ENCODE assay signal across 20 cellular contexts in genomic region chrX:41394293-41394692, GRCh38. TPM values are rescaled to one million over a fixed set of nuclear protein-coding genes. Genes with fewer than 3 reads are reported as not detected.
DNase-seq lines count a peak whose midpoint lies in the region; ATAC-seq, FAIRE-seq and TF ChIP-seq lines count a peak whose summit lies in the region.
"Had no signal": no experiment of that assay in that cellular context is flagged by ENCODE, and none has a peak within 500 bp of the region (broad histone marks: within the 10 kb centered on the region; RNA-seq: fewer than 3 reads in every experiment).

No MANE protein-coding gene starts in this region.

- H2AFZ ChIP-seq in SK-N-SH (ENCODE audit: low read depth), result no peak overlapping the region
- H2AFZ ChIP-seq in HepG2 (ENCODE audit: low read length), result peak overlapping the region; percentile 15

- H4K20me1 ChIP-seq in SK-N-SH (ENCODE audit: insufficient read depth) (no peaks in the 10 kb centered on the region), HepG2 (ENCODE audit: insufficient read depth, low read length) (no peaks in the 10 kb centered on the region)

- TF ChIP-seq EP300 in SK-N-SH (IDR thresholded peaks at IDR 0.05; ENCODE audit: borderline replicate concordance in 1 of 2, low read depth in 1 of 2, low read length in 1 of 2) (no peak), HepG2 (IDR thresholded peaks at IDR 0.05; ENCODE audit: low read depth in 2 of 2, low read length in 2 of 2) (no peak), HepG2 (CRISPR knock-in tag; IDR thresholded peaks at IDR 0.05; ENCODE audit: borderline replicate concordance) (no peak)

- no peaks in the 10 kb centered on the region for H3K4me1 ChIP-seq in SK-N-SH (ENCODE audit: control insufficient read depth in 1 of 2, insufficient read depth in 2 of 2, low read depth in 1 of 2, low read length in 1 of 2)
- H3K4me1 ChIP-seq in esophagus (ENCODE audit: control insufficient read depth in 2 of 2, insufficient read depth in 2 of 2, low read length in 1 of 2), result peaks cover 2 to 4% of the 10 kb centered on the region in 2 donors
- peaks cover 29% of the 10 kb centered on the region for H3K4me1 ChIP-seq in HepG2 (ENCODE audit: insufficient read depth, low read length)

- H3K9me3 ChIP-seq in SK-N-SH (no peaks in the 10 kb centered on the region), esophagus (ENCODE audit: control insufficient read depth in 2 of 2, insufficient read depth in 1 of 2, low read depth in 1 of 2, low read length in 1 of 2) (no peaks in the 10 kb centered on the region), HepG2 (ENCODE audit: low read length) (no peaks in the 10 kb centered on the region)
- H3K9me3 ChIP-seq: HAP-1 had no signal

- no peak for FAIRE-seq in HepG2 (lab: Jason Lieb, UNC)
- FAIRE-seq: G401.6, GM12892, H54 had no signal

- no peaks in the 10 kb centered on the region for H3K27me3 ChIP-seq in SK-N-SH (ENCODE audit: insufficient read depth)
- no peaks in the 10 kb centered on the region for H3K27me3 ChIP-seq in esophagus (ENCODE audit: control insufficient read depth in 1 of 2, insufficient read depth in 2 of 2, low read length in 2 of 2)
- H3K27me3 ChIP-seq in HepG2 (ENCODE audit: control insufficient read depth in 1 of 2, insufficient read depth in 2 of 2, low read length in 2 of 2), result no peaks in the 10 kb centered on the region

- H3K27ac ChIP-seq in SK-N-SH (ENCODE audit: low read depth in 2 of 2, low read length in 1 of 2), result no peak overlapping the region
- peak overlapping the region; percentile 70 to 80 for H3K27ac ChIP-seq in esophagus (ENCODE audit: low read depth in 2 of 2, low read length in 1 of 2)
- no peak overlapping the region for H3K27ac ChIP-seq in HepG2 (ENCODE audit: extremely low read length, insufficient read depth, low read length)

- TF ChIP-seq CTCF in SK-N-SH (IDR thresholded peaks at IDR 0.05) (no peak), HepG2 (CRISPR knock-in tag; IDR thresholded peaks at IDR 0.05) (no peak)

- no peaks in the 10 kb centered on the region for H3K9me2 ChIP-seq in SK-N-SH

- POLR2A ChIA-PET in SK-N-SH (lab: Yijun Ruan, JAX), result no interaction called here
- POLR2A ChIA-PET in HepG2 (lab: Yijun Ruan, JAX), result no interaction called here

- H3K36me3 ChIP-seq in SK-N-SH (replicated peaks in 1 of 2; ENCODE audit: control insufficient read depth in 1 of 2, insufficient read depth in 2 of 2, low read length in 1 of 2) (no peaks in the 10 kb centered on the region), esophagus (ENCODE audit: control insufficient read depth in 2 of 2, insufficient read depth in 2 of 2, low read length in 1 of 2) (no peaks in the 10 kb centered on the region), HepG2 (replicated peaks in 1 of 2; ENCODE audit: control insufficient read depth in 1 of 2, insufficient read depth in 2 of 2, low read length in 2 of 2) (no peaks in the 10 kb centered on the region)
- H3K36me3 ChIP-seq: HAP-1 had no signal

- CTCF ChIA-PET in SK-N-SH (lab: Yijun Ruan, JAX) (no interaction called here), HepG2 (lab: Yijun Ruan, JAX; ENCODE audit: low intra/inter-chr PET ratio, low total read pairs) (no interaction called here)

- intact Hi-C loops in HepG2 (cut with micrococcal nuclease; ENCODE audit: unreplicated experiment) (no loop called here), left colon (cut with DNase I, micrococcal nuclease) (no loop called here)

- H3F3A ChIP-seq in SK-N-SH (replicated peaks; ENCODE audit: insufficient read depth), result no peaks in the 10 kb centered on the region

- 49% methylated on average over 8 of the region's 8 CpGs for WGBS in SK-N-SH (ENCODE audit: low lambda C conversion rate)
- WGBS in esophagus, 2 donors, result 52 to 61% methylated on average over 8 of the region's 8 CpGs
- 1% methylated on average over 6 of the region's 8 CpGs for WGBS in HepG2 (ENCODE audit: low lambda C conversion rate)

- no peak for TF ChIP-seq POLR2A in HepG2 (IDR thresholded peaks at IDR 0.05; ENCODE audit: insufficient read depth in 1 of 2, low read depth in 2 of 2, low read length in 2 of 2)

- TF ChIP-seq RAD21 in SK-N-SH (IDR thresholded peaks at IDR 0.05; ENCODE audit: low read length) (no peak), HepG2 (CRISPR knock-in tag; IDR thresholded peaks at IDR 0.05) (no peak)

- no TSS peak for BruUV-seq in HepG2 (replicated peaks; lab: Mats Ljungman, UMichigan)

- H3K9ac ChIP-seq in SK-N-SH, result no peak overlapping the region
- no peak overlapping the region for H3K9ac ChIP-seq in HepG2 (ENCODE audit: insufficient read depth, low read depth, low read length)

- DNase-seq in SK-N-SH (no peak), HepG2 (ENCODE audit: low spot score) (no peak), left colon (no peak), DMS 273 treated with DMSO at 0.1 percent for 48 hours (lab: John Stamatoyannopoulos, UW) (no peak)
- DNase-seq: C1 segment of cervical spinal cord; Calu3; CD4-positive, alpha-beta memory T cell; COR-L47; DMS153; DND-41; GOT3; HFFc6 had no signal

- H3K79me2 ChIP-seq in SK-N-SH (ENCODE audit: insufficient read depth) (no peaks in the 10 kb centered on the region), HepG2 (ENCODE audit: insufficient read depth, low read length) (no peaks in the 10 kb centered on the region)

- ATAC-seq in SK-N-SH treated with all-trans-retinoic acid at 6 μM for 48 hours, result peak; percentile 36; the same call in 1 of the 3 replicates
- ATAC-seq in HepG2, result peak; percentile 70
- ATAC-seq in left colon, result no peak

- in situ Hi-C loops in HepG2 (cut with HindIII; ENCODE audit: extremely low pct_ligation_motif_present, low pct_unique_long_range_greater_than_20kb), result no loop called here

- H3K4me3 ChIP-seq in SK-N-SH (ENCODE audit: low read depth in 2 of 2, low read length in 1 of 2) (no peak overlapping the region), esophagus (ENCODE audit: low read depth in 1 of 2, low read length in 2 of 2) (no peak overlapping the region), HepG2 (replicated peaks in 1 of 3; ENCODE audit: insufficient read depth in 1 of 3, low read depth in 2 of 3, low read length in 3 of 3) (peak overlapping the region in 1 of 3 experiments; percentile 37; a peak in 2 of 6 replicates)
- H3K4me3 ChIP-seq: HAP-1 had no signal

- H3K4me2 ChIP-seq in SK-N-SH (no peak overlapping the region), HepG2 (ENCODE audit: low read depth, low read length) (peak overlapping the region; percentile 66)

TF ChIP-seq in SK-N-SH treated with all-trans-retinoic acid at 6 μM for 48 hours, 23 proteins besides CTCF, POLR2A, EP300 and RAD21 (continues in another document):
- TF ChIP-seq CSDC2 (CRISPR knock-in tag; IDR thresholded peaks at IDR 0.05) (no peak), ZFP30 (CRISPR knock-in tag; IDR thresholded peaks at IDR 0.05) (no peak), SNAI2 (CRISPR knock-in tag; IDR thresholded peaks at IDR 0.05) (no peak), ARNTL (CRISPR knock-in tag; IDR thresholded peaks at IDR 0.05; ENCODE audit: borderline replicate concordance, low read depth) (no peak)

TF ChIP-seq in SK-N-SH, 30 proteins besides CTCF, POLR2A, EP300 and RAD21 (continues in another document):
- no peak for TF ChIP-seq TEAD4 (IDR thresholded peaks at IDR 0.05; ENCODE audit: borderline replicate concordance, insufficient read depth)

TF ChIP-seq in HepG2, 621 proteins besides CTCF, POLR2A, EP300 and RAD21:
- TF ChIP-seq POLR2AphosphoS2 (IDR thresholded peaks at IDR 0.05; ENCODE audit: low read depth, low read length), result no peak
- TF ChIP-seq ZNF3 (CRISPR knock-in tag; IDR thresholded peaks at IDR 0.05), result no peak

RNA-seq across cellular contexts. Expression of gene NYX, which starts 52.9 kb away (rescaled TPM):
- not detected in 2 replicates for polyA plus RNA-seq in SK-N-SH (2012; rRNA removed)
- polyA plus RNA-seq in SK-N-SH (2012; cell fraction: cytosol; rRNA removed), result not detected in 2 replicates
- not detected in 2 replicates for polyA plus RNA-seq in SK-N-SH (2012; cell fraction: nucleus; rRNA removed)
- polyA plus RNA-seq in esophagus, result under 1 TPM in 1 of 2 donors, not detected in 1; 0.01 TPM
- total RNA-seq in HepG2 (2016; rRNA removed; fragmentation: Illumina TruSeq; extraction: Trizol), result not detected in 2 replicates
- total RNA-seq in HepG2 (2016; cell fraction: cytosol; rRNA removed; fragmentation: Illumina TruSeq; extraction: Trizol; ENCODE audit: low read depth), result not detected in 2 replicates
- total RNA-seq in HepG2 (2016; cell fraction: insoluble cytoplasmic fraction; rRNA removed; fragmentation: Illumina TruSeq; extraction: Trizol), result not detected in 2 replicates
- not detected in 2 replicates for total RNA-seq in HepG2 (2016; cell fraction: membrane; rRNA removed; fragmentation: Illumina TruSeq; extraction: Trizol)
- not detected in 2 replicates for total RNA-seq in HepG2 (2016; cell fraction: nucleus; rRNA removed; fragmentation: Illumina TruSeq; extraction: Trizol)
- not detected in 2 replicates for polyA plus RNA-seq in HepG2 (2011; rRNA removed)
- polyA plus RNA-seq in HepG2 (2011; cell fraction: cytosol; rRNA removed), result not detected in 2 replicates
- polyA plus RNA-seq in HepG2 (2011; cell fraction: nucleus; rRNA removed), result not detected in 2 replicates
- polyA plus RNA-seq in HepG2 (2012), result not detected in 2 replicates
- not detected in 2 replicates for polyA plus RNA-seq in HepG2 (2016; cell fraction: cytosol; fragmentation: Illumina TruSeq; extraction: Trizol; ENCODE audit: low read depth)
- not detected in 2 replicates for polyA plus RNA-seq in HepG2 (2016; cell fraction: insoluble cytoplasmic fraction; fragmentation: Illumina TruSeq; extraction: Trizol; ENCODE audit: low read depth)
- polyA plus RNA-seq in HepG2 (2016; cell fraction: membrane; fragmentation: Illumina TruSeq; extraction: Trizol; ENCODE audit: low read depth), result not detected in 2 replicates
- polyA plus RNA-seq in HepG2 (2016; cell fraction: nucleus; fragmentation: Illumina TruSeq; extraction: Trizol; ENCODE audit: insufficient read depth, low read depth), result not detected in 2 replicates
- 0.10 TPM in 1 of 2 replicates, not detected in the other for polyA minus RNA-seq in HepG2 (2011; rRNA and poly(A)+ RNA removed; ENCODE audit: low replicate concordance)
- polyA minus RNA-seq in HepG2 (2011; cell fraction: cytosol; rRNA and poly(A)+ RNA removed), result not detected in 2 replicates
- polyA minus RNA-seq in HepG2 (2011; cell fraction: nucleus; rRNA and poly(A)+ RNA removed), result not detected in 2 replicates
- total RNA-seq in left colon, result not detected
- total RNA-seq: A673; Calu3; CD4-positive, alpha-beta memory T cell; HFFc6 had no signal
- polyA plus RNA-seq: BJ; CD4-positive, alpha-beta memory T cell had no signal

Comparison
In these comparisons a context has a peak if more than half of its experiments do, and no peak if none do; other contexts are left out.
1. H3K27ac ChIP-seq: peak in esophagus (2 of 2); none in SK-N-SH (0 of 2) and HepG2 (single experiment).